27 cellular contexts compared by ENCODE assay signal in the genomic region with DNA sequence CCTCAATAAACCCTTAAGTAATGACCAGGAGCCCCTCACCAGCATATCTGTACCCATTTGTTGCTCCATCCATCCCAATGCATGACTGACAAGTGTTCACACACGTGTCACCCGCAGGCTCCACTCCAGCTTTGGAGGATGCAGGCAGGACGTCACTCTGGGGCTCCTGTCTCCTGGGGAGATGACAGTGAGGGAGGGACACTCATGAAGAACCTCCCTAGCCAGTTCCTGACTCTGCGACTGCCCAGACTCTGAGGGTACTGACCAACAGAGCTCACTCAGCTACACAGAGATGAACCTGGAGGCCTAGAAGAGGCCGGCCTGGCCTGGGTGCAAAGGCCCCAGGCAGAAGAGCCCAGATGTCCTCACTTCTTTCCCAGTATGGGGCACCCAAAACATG.
DNase-seq lines count a peak whose midpoint lies in the region; ATAC-seq, FAIRE-seq and TF ChIP-seq lines count a peak whose summit lies in the region.
"Had no signal": no experiment of that assay in that cellular context is flagged by ENCODE, and none has a peak within 500 bp of the region (broad histone marks: within the 10 kb centered on the region; RNA-seq: fewer than 3 reads in every experiment).

No MANE protein-coding gene starts in this region.

- no peak overlapping the region for H2AFZ ChIP-seq in PC-3 (ENCODE audit: low read length)

- DNase-seq in activated CD8-positive, alpha-beta memory T cell treated with anti-CD3 and anti-CD28 coated beads for 24 hours: peak; percentile 48
- DNase-seq in activated CD8-positive, alpha-beta memory T cell treated with anti-CD3 and anti-CD28 coated beads, Interleukin-2, amount 50 U/mL, for 4 hours: no peak
- peak; percentile 5 for DNase-seq in GM10248 (ENCODE audit: extremely low spot score)
- DNase-seq in kidney: peak; percentile 26
- no peak for DNase-seq in stimulated activated effector memory CD8-positive, alpha-beta T cell treated with anti-CD3 and anti-CD28 coated beads, Interleukin-12 subunit alpha, Interleukin-12 subunit beta, amount 100 ng/mL, for 72 hours (ENCODE audit: low spot score in 2 of 2)
- DNase-seq in PC-3: no peak
- no peak for DNase-seq in activated naive CD4-positive, alpha-beta T cell treated with anti-CD3 and anti-CD28 coated beads for 36 hours
- DNase-seq: 8988T; ACHN; CD4-positive, CD25-positive, alpha-beta regulatory T cell; DMS153; DND-41; HCEC 1CT; KBM-7; MV-4-11; NCI-H1105; NCI-H1436 treated with DMSO at 0.1 percent for 48 hours; NCI-H187 treated with DMSO at 0.1 percent for 48 hours; NCI-H2171 treated with DMSO at 0.1 percent for 48 hours; NCI-H345; NCI-H510A treated with DMSO at 0.1 percent for 48 hours; Peyer's patch; SHP77 treated with DMSO at 0.1 percent for 48 hours had no signal

- no peak overlapping the region for H3K27ac Mint-ChIP-seq in stimulated activated effector memory CD8-positive, alpha-beta T cell treated with anti-CD3 and anti-CD28 coated beads, Interleukin-12 subunit alpha, Interleukin-12 subunit beta, amount 100 ng/mL, for 72 hours
- H3K27ac Mint-ChIP-seq in activated naive CD4-positive, alpha-beta T cell treated with anti-CD3 and anti-CD28 coated beads for 36 hours: no peak overlapping the region
- H3K27ac Mint-ChIP-seq: CD4-positive, CD25-positive, alpha-beta regulatory T cell; GM23338 had no signal

- no peak for FAIRE-seq in kidney (lab: Jason Lieb, UNC)
- FAIRE-seq: HTR-8/SVneo had no signal

- H3K4me3 ChIP-seq in kidney (ENCODE audit: low read length in 2 of 2) (no peak overlapping the region), PC-3 (ENCODE audit: low read length) (no peak overlapping the region)
- H3K4me3 ChIP-seq: GM23338, Peyer's patch had no signal

- CTCF ChIA-PET in GM10248 (lab: Yijun Ruan, JAX): interaction anchor here (0.8 kb wide), 1 partner anchor 9 kb away, joined by 3 read pairs; no protein-coding TSS in a partner anchor
- CTCF ChIA-PET in PC-3 (lab: Charles Lee): no interaction called here
- CTCF ChIA-PET in activated naive CD4-positive, alpha-beta T cell treated with anti-CD3 and anti-CD28 coated beads for 36 hours (lab: Charles Lee): no interaction called here

- H3K27me3 ChIP-seq in PC-3 (ENCODE audit: low read length): peaks cover 55% of the 10 kb centered on the region
- H3K27me3 ChIP-seq: BE2C, Peyer's patch had no signal

- ATAC-seq in stimulated activated effector memory CD8-positive, alpha-beta T cell treated with anti-CD3 and anti-CD28 coated beads, Interleukin-12 subunit alpha, Interleukin-12 subunit beta, amount 100 ng/mL, for 72 hours: peak; percentile 22
- ATAC-seq in PC-3: no peak
- no peak for ATAC-seq in HG02678 (IDR thresholded peaks at IDR 0.05; ENCODE audit: unreplicated experiment)

- no peak overlapping the region for H3K9ac ChIP-seq in kidney (ENCODE audit: low read length in 2 of 2)
- no peak overlapping the region for H3K9ac ChIP-seq in PC-3 (ENCODE audit: low read length)

- H3K36me3 Mint-ChIP-seq in stimulated activated effector memory CD8-positive, alpha-beta T cell treated with anti-CD3 and anti-CD28 coated beads, Interleukin-12 subunit alpha, Interleukin-12 subunit beta, amount 100 ng/mL, for 72 hours: no peaks in the 10 kb centered on the region
- no peaks in the 10 kb centered on the region for H3K36me3 Mint-ChIP-seq in activated naive CD4-positive, alpha-beta T cell treated with anti-CD3 and anti-CD28 coated beads for 36 hours (ENCODE audit: low read depth)
- H3K36me3 Mint-ChIP-seq: CD4-positive, CD25-positive, alpha-beta regulatory T cell had no signal

- no peaks in the 10 kb centered on the region for H3K9me3 ChIP-seq in kidney (ENCODE audit: control insufficient read depth in 1 of 2, low read length in 2 of 2)
- H3K9me3 ChIP-seq in PC-3 (ENCODE audit: low read length): no peaks in the 10 kb centered on the region
- H3K9me3 ChIP-seq: BE2C, Peyer's patch had no signal

- no peaks in the 10 kb centered on the region for H3K4me1 ChIP-seq in kidney (ENCODE audit: control insufficient read depth in 1 of 2, insufficient read depth in 1 of 2, low read depth in 1 of 2, low read length in 2 of 2)
- H3K4me1 ChIP-seq in PC-3 (ENCODE audit: insufficient read depth, low read length): no peaks in the 10 kb centered on the region
- H3K4me1 ChIP-seq: Peyer's patch had no signal

- no peaks in the 10 kb centered on the region for H3K9me2 ChIP-seq in PC-3 (replicated peaks; ENCODE audit: low read length)

- H4K20me1 ChIP-seq in PC-3 (ENCODE audit: low read length): no peaks in the 10 kb centered on the region

- H3K4me3 Mint-ChIP-seq in stimulated activated effector memory CD8-positive, alpha-beta T cell treated with anti-CD3 and anti-CD28 coated beads, Interleukin-12 subunit alpha, Interleukin-12 subunit beta, amount 100 ng/mL, for 72 hours: no peak overlapping the region
- H3K4me3 Mint-ChIP-seq in activated naive CD4-positive, alpha-beta T cell treated with anti-CD3 and anti-CD28 coated beads for 36 hours: no peak overlapping the region
- H3K4me3 Mint-ChIP-seq: CD4-positive, CD25-positive, alpha-beta regulatory T cell; GM23338 had no signal

- no peak overlapping the region for H3K4me2 ChIP-seq in PC-3 (ENCODE audit: low read length)
- H3K4me2 ChIP-seq: GM23338 had no signal

- H3K27me3 Mint-ChIP-seq in activated naive CD4-positive, alpha-beta T cell treated with anti-CD3 and anti-CD28 coated beads for 36 hours (ENCODE audit: low read depth): no peaks in the 10 kb centered on the region

- H3K36me3 ChIP-seq in kidney (ENCODE audit: control insufficient read depth in 1 of 2, insufficient read depth in 2 of 2, low read length in 2 of 2) (no peaks in the 10 kb centered on the region), PC-3 (ENCODE audit: low read depth, low read length) (no peaks in the 10 kb centered on the region)
- H3K36me3 ChIP-seq: BE2C, Peyer's patch had no signal

- H3F3A ChIP-seq in PC-3 (ENCODE audit: low read length, unreplicated experiment): no peaks in the 10 kb centered on the region

- H3K9me3 Mint-ChIP-seq in stimulated activated effector memory CD8-positive, alpha-beta T cell treated with anti-CD3 and anti-CD28 coated beads, Interleukin-12 subunit alpha, Interleukin-12 subunit beta, amount 100 ng/mL, for 72 hours: no peaks in the 10 kb centered on the region
- no peaks in the 10 kb centered on the region for H3K9me3 Mint-ChIP-seq in activated naive CD4-positive, alpha-beta T cell treated with anti-CD3 and anti-CD28 coated beads for 36 hours
- H3K9me3 Mint-ChIP-seq: CD4-positive, CD25-positive, alpha-beta regulatory T cell; GM23338 had no signal

- H3K79me2 ChIP-seq in PC-3 (ENCODE audit: low read length): no peaks in the 10 kb centered on the region

- H3K4me1 Mint-ChIP-seq in stimulated activated effector memory CD8-positive, alpha-beta T cell treated with anti-CD3 and anti-CD28 coated beads, Interleukin-12 subunit alpha, Interleukin-12 subunit beta, amount 100 ng/mL, for 72 hours: no peaks in the 10 kb centered on the region
- no peaks in the 10 kb centered on the region for H3K4me1 Mint-ChIP-seq in activated naive CD4-positive, alpha-beta T cell treated with anti-CD3 and anti-CD28 coated beads for 36 hours (ENCODE audit: low read depth)
- H3K4me1 Mint-ChIP-seq: CD4-positive, CD25-positive, alpha-beta regulatory T cell had no signal

- no TSS peak for BruUV-seq in PC-3 (replicated peaks; lab: Mats Ljungman, UMichigan)

- TF ChIP-seq CTCF in GM10248 (IDR thresholded peaks at IDR 0.05; ENCODE audit: control extremely low read depth, extremely low read depth, low read depth, missing control alignments) (no peak), kidney (IDR thresholded peaks at IDR 0.05; ENCODE audit: borderline replicate concordance, extremely low read depth, insufficient read depth) (no peak), PC-3 (conservative IDR thresholded peaks at IDR 0.05; ENCODE audit: low read depth, low read length) (no peak)

- intact Hi-C loops in kidney (cut with DNase I): no loop called here
- intact Hi-C loops in PC-3 (cut with micrococcal nuclease): no loop called here
- intact Hi-C loops in activated naive CD4-positive, alpha-beta T cell treated with anti-CD3 and anti-CD28 coated beads for 36 hours (cut with micrococcal nuclease): no loop called here

- POLR2A ChIA-PET in GM10248 (lab: Yijun Ruan, JAX): interaction anchor here (0.6 kb wide), 1 partner anchor 799 kb away, joined by 3 read pairs; no protein-coding TSS in a partner anchor
- POLR2A ChIA-PET in PC-3 (lab: Charles Lee; ENCODE audit: unreplicated experiment): no interaction called here

- H3K27ac ChIP-seq in kidney (ENCODE audit: low read depth in 2 of 2, low read length in 2 of 2) (no peak overlapping the region), PC-3 (ENCODE audit: low read length) (no peak overlapping the region)
- H3K27ac ChIP-seq: Peyer's patch had no signal

Comparison
In these comparisons a context has a peak if more than half of its experiments do, and no peak if none do; other contexts are left out.
1. DNase-seq: peak in activated CD8-positive, alpha-beta memory T cell treated with anti-CD3 and anti-CD28 coated beads for 24 hours (single experiment), GM10248 (single experiment) and kidney (single experiment); none in activated CD8-positive, alpha-beta memory T cell treated with anti-CD3 and anti-CD28 coated beads, Interleukin-2, amount 50 U/mL, for 4 hours (single experiment), stimulated activated effector memory CD8-positive, alpha-beta T cell treated with anti-CD3 and anti-CD28 coated beads, Interleukin-12 subunit alpha, Interleukin-12 subunit beta, amount 100 ng/mL, for 72 hours (0 of 2), PC-3 (single experiment) and activated naive CD4-positive, alpha-beta T cell treated with anti-CD3 and anti-CD28 coated beads for 36 hours (single experiment).